In the genomic region with DNA sequence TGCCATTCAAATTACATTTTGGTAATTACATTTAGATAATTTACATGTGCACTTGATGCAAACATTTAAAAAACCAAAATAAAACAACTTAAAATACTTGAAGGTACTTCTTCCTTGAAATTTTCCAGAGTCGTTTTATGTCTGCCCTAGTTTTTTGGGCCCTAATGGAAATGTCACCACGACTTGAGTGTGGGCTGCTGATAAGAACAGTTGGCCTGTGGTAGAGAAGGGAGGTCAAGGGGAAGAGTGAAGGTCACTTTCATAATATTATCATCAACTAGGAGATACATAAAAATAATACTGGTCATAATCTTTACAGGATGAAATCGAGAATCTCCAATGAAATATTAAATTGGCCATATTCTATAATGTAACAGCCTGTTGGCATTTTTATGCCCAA, we compare ENCODE assay signal across 17 cellular contexts.
"Had no signal": no experiment of that assay in that cellular context is flagged by ENCODE, and none has a peak within 500 bp of the region (broad histone marks: within the 10 kb centered on the region; RNA-seq: fewer than 3 reads in every experiment).

No MANE protein-coding gene starts in this region.

- H3K27ac ChIP-seq: foreskin keratinocyte, hepatocyte, neutrophil, psoas muscle, right lobe of liver, testis, tibial nerve, upper lobe of right lung had no signal

- ATAC-seq: foreskin keratinocyte; left cardiac atrium; naive thymus-derived CD4-positive, alpha-beta T cell; right lobe of liver; stimulated activated memory B cell treated with anti-CD40 and anti-IgM and Interleukin-4, amounts not matched to agents 10 μg/mL and 1 μg/mL and 100 μg/mL, for 72 hours; stimulated activated naive CD8-positive, alpha-beta T cell treated with anti-CD3 and anti-CD28 coated beads, Interleukin-15, amount 100 ng/mL, for 72 hours; upper lobe of right lung had no signal

- H3K4me1 ChIP-seq: right lobe of liver had no signal

- H3K27ac Mint-ChIP-seq: stimulated activated memory B cell treated with anti-CD40 and anti-IgM and Interleukin-4, amounts not matched to agents 10 μg/mL and 1 μg/mL and 100 μg/mL, for 72 hours; stimulated activated naive CD8-positive, alpha-beta T cell treated with anti-CD3 and anti-CD28 coated beads, Interleukin-15, amount 100 ng/mL, for 72 hours had no signal

- H3K4me3 ChIP-seq: hepatocyte, psoas muscle, right lobe of liver, testis, tibial nerve, upper lobe of right lung had no signal

- H3K9me3 ChIP-seq: neutrophil, psoas muscle, right lobe of liver, testis, tibial nerve, upper lobe of right lung had no signal

- H3K36me3 ChIP-seq: neutrophil, right lobe of liver, tibial nerve, upper lobe of right lung had no signal

- H3K4me2 ChIP-seq: hepatocyte had no signal

- H3K27me3 ChIP-seq: foreskin keratinocyte, hepatocyte, neutrophil, right lobe of liver, testis, tibial nerve, upper lobe of right lung had no signal

- H2AFZ ChIP-seq: hepatocyte had no signal

- DNase-seq: dermis blood vessel endothelial cell; foreskin keratinocyte; kidney; left cardiac atrium; naive thymus-derived CD4-positive, alpha-beta T cell; psoas muscle; retina; right lobe of liver; stimulated activated CD4-positive, alpha-beta T cell treated with anti-CD3 and anti-CD28 coated beads, Interleukin-4, amount 100 ng/mL, for 1 hour; stimulated activated CD8-positive, alpha-beta memory T cell treated with anti-CD3 and anti-CD28 coated beads, Interleukin-4, amount 100 ng/mL, for 48 hours; stimulated activated naive CD8-positive, alpha-beta T cell treated with anti-CD3 and anti-CD28 coated beads, Interleukin-15, amount 100 ng/mL, for 72 hours; testis; upper lobe of right lung had no signal

- H3K4me3 Mint-ChIP-seq: naive thymus-derived CD4-positive, alpha-beta T cell; stimulated activated memory B cell treated with anti-CD40 and anti-IgM and Interleukin-4, amounts not matched to agents 10 μg/mL and 1 μg/mL and 100 μg/mL, for 72 hours; stimulated activated naive CD8-positive, alpha-beta T cell treated with anti-CD3 and anti-CD28 coated beads, Interleukin-15, amount 100 ng/mL, for 72 hours had no signal
